13 cellular contexts compared by ENCODE assay signal in genomic region chr7:28354601-28355062, GRCh38. TPM values are rescaled to one million over a fixed set of nuclear protein-coding genes. Genes with fewer than 3 reads are reported as not detected.
A peak's percentile ranks its signal among the peaks of the same experiment; 100 is the strongest.
DNase-seq lines count a peak whose midpoint lies in the region; ATAC-seq and TF ChIP-seq lines count a peak whose summit lies in the region.
"Had no signal": no experiment of that assay in that cellular context is flagged by ENCODE, and none has a peak within 500 bp of the region (broad histone marks: within the 10 kb centered on the region; RNA-seq: fewer than 3 reads in every experiment).

No MANE protein-coding gene starts in this region.

- no peaks in the 10 kb centered on the region for H3K9me3 ChIP-seq in MG63
- no peaks in the 10 kb centered on the region for H3K9me3 ChIP-seq in ascending aorta
- H3K9me3 ChIP-seq: heart left ventricle had no signal

- TF ChIP-seq CTCF in brain (conservative IDR thresholded peaks at IDR 0.05) (no peak), ascending aorta (IDR thresholded peaks at IDR 0.05) (no peak)

- H3K36me3 ChIP-seq in MG63 (no peaks in the 10 kb centered on the region), ascending aorta (no peaks in the 10 kb centered on the region)
- H3K36me3 ChIP-seq: heart left ventricle, WERI-Rb-1 had no signal

- H3K27ac ChIP-seq in ascending aorta: no peak overlapping the region
- H3K27ac ChIP-seq: WERI-Rb-1 had no signal

- no peak for ATAC-seq in HG02840 (IDR thresholded peaks at IDR 0.05; ENCODE audit: low FRiP score, unreplicated experiment)
- ATAC-seq: activated naive CD4-positive, alpha-beta T cell treated with anti-CD3 and anti-CD28 coated beads, Interleukin-2, amount 50 U/mL, for 72 hours; natural killer cell treated with Interleukin-12 subunit alpha and Interleukin-12 subunit beta and Interleukin-15 and Interleukin-18, amount 100 ng/mL, for 72 hours had no signal

- H3K4me3 ChIP-seq in MG63 (no peak overlapping the region), ascending aorta (no peak overlapping the region)
- H3K4me3 ChIP-seq: heart left ventricle had no signal

- no peaks in the 10 kb centered on the region for H3K36me3 Mint-ChIP-seq in brain
- H3K36me3 Mint-ChIP-seq: activated naive CD4-positive, alpha-beta T cell treated with anti-CD3 and anti-CD28 coated beads, Interleukin-2, amount 50 U/mL, for 72 hours; natural killer cell treated with Interleukin-12 subunit alpha and Interleukin-12 subunit beta and Interleukin-15 and Interleukin-18, amount 100 ng/mL, for 72 hours had no signal

- peaks cover 0 to 5% (median 0%) of the 10 kb centered on the region in 5 experiments for H3K9me3 Mint-ChIP-seq in brain
- H3K9me3 Mint-ChIP-seq: activated naive CD4-positive, alpha-beta T cell treated with anti-CD3 and anti-CD28 coated beads, Interleukin-2, amount 50 U/mL, for 72 hours; natural killer cell treated with Interleukin-12 subunit alpha and Interleukin-12 subunit beta and Interleukin-15 and Interleukin-18, amount 100 ng/mL, for 72 hours had no signal

- H3K27me3 Mint-ChIP-seq in brain: peaks cover 8% of the 10 kb centered on the region

- DNase-seq in DMS79 (lab: John Stamatoyannopoulos, UW) (peak; percentile 20), MG63 (peak; percentile 98), myocyte (ENCODE audit: low read depth) (peak; percentile 97), T-helper 9 cell (no peak), ascending aorta (ENCODE audit: low spot score in 2 of 2) (no peak)
- DNase-seq in activated CD4-positive, alpha-beta T cell treated with anti-CD3 and anti-CD28 coated beads for 48 hours: no peak
- DNase-seq: NCI-H2029 treated with DMSO at 0.1 percent for 48 hours, WERI-Rb-1 had no signal

- H3K27me3 ChIP-seq in MG63: no peaks in the 10 kb centered on the region
- H3K27me3 ChIP-seq in ascending aorta: no peaks in the 10 kb centered on the region
- H3K27me3 ChIP-seq: heart left ventricle had no signal

- H3K4me3 Mint-ChIP-seq in brain: no peak overlapping the region
- H3K4me3 Mint-ChIP-seq: natural killer cell treated with Interleukin-12 subunit alpha and Interleukin-12 subunit beta and Interleukin-15 and Interleukin-18, amount 100 ng/mL, for 72 hours had no signal

- H3K4me1 Mint-ChIP-seq in brain: peaks cover 46% of the 10 kb centered on the region

- peak overlapping the region in 3 of 5 experiments; percentile 26 to 65 (median 34) for H3K27ac Mint-ChIP-seq in brain
- H3K27ac Mint-ChIP-seq: activated naive CD4-positive, alpha-beta T cell treated with anti-CD3 and anti-CD28 coated beads, Interleukin-2, amount 50 U/mL, for 72 hours; natural killer cell treated with Interleukin-12 subunit alpha and Interleukin-12 subunit beta and Interleukin-15 and Interleukin-18, amount 100 ng/mL, for 72 hours had no signal

- no peaks in the 10 kb centered on the region for H3K4me1 ChIP-seq in ascending aorta

- intact Hi-C loops in ascending aorta (cut with DNase I): no loop called here

RNA-seq across cellular contexts. Expression of gene CREB5, which starts 57.7 kb away (rescaled TPM):
- 18.5 and 19.4 TPM in 2 replicates for total RNA-seq in MG63 (2014; rRNA removed; shearing (Covaris generic); ENCODE audit: low replicate concordance)
- 11.6 TPM for polyA plus RNA-seq in brain (ENCODE audit: insufficient read depth, low read depth, low replicate concordance)
- 3.7 and 4.0 TPM in 2 replicates for total RNA-seq in myocyte
- 1.7 TPM for polyA plus RNA-seq in myocyte (2012)
- 143 TPM for total RNA-seq in ascending aorta

Comparison
In these comparisons a context has a peak if more than half of its experiments do, and no peak if none do; other contexts are left out.
1. DNase-seq: peak in DMS79 (single experiment), MG63 (single experiment) and myocyte (single experiment); none in T-helper 9 cell (single experiment), activated CD4-positive, alpha-beta T cell treated with anti-CD3 and anti-CD28 coated beads for 48 hours (single experiment) and ascending aorta (0 of 2).